Comparison of ENCODE assay signal across 25 cellular contexts in genomic region chr5:122721127-122721526, GRCh38. TPM values are rescaled to one million over a fixed set of nuclear protein-coding genes. Genes with fewer than 3 reads are reported as not detected.
DNase-seq lines count a peak whose midpoint lies in the region; ATAC-seq, FAIRE-seq and TF ChIP-seq lines count a peak whose summit lies in the region.
"Had no signal": no experiment of that assay in that cellular context is flagged by ENCODE, and none has a peak within 500 bp of the region (broad histone marks: within the 10 kb centered on the region; RNA-seq: fewer than 3 reads in every experiment).

No MANE protein-coding gene starts in this region.

- H3K79me2 ChIP-seq in K562 (ENCODE audit: control insufficient read depth, insufficient read depth, low read length): no peaks in the 10 kb centered on the region

- intact Hi-C loops in K562 (cut with micrococcal nuclease): no loop called here

- TF ChIP-seq RAD21 in K562 (CRISPR knock-in tag; conservative IDR thresholded peaks at IDR 0.05 in 1 of 2, IDR thresholded peaks at IDR 0.05 in 1 of 2): no peak

- no peak for TF ChIP-seq EP300 in K562 (IDR thresholded peaks at IDR 0.05; ENCODE audit: low read length)

- no peaks in the 10 kb centered on the region for H3K9me1 ChIP-seq in K562 (ENCODE audit: control insufficient read depth, insufficient read depth, low read length)

- H3K27ac Mint-ChIP-seq in stimulated activated memory B cell treated with anti-CD40 and anti-IgM and Interleukin-4, amounts not matched to agents 10 μg/mL and 1 μg/mL and 100 μg/mL, for 72 hours: peak overlapping the region; percentile 56
- no peak overlapping the region for H3K27ac Mint-ChIP-seq in activated T-cell treated with anti-CD3 and anti-CD28 coated beads, Interleukin-2, amount 50 U/mL, for 72 hours
- H3K27ac Mint-ChIP-seq: CD14-positive monocyte; CD4-positive, alpha-beta T cell; CD8-positive, alpha-beta memory T cell; GM23338; H9; HFFc6 had no signal

- H3K27ac ChIP-seq in HEK293 (ENCODE audit: extremely low read depth, low read depth, low read length) (no peak overlapping the region), K562 (ENCODE audit: extremely low read depth, low read depth, low read length) (no peak overlapping the region)
- H3K27ac ChIP-seq: A549; BLaER1 treated with 17β-estradiol and CSF1 and Interleukin-3, amounts not matched to agents 10 nM and 100 nM had no signal

- WGBS in K562 (ENCODE audit: insufficient coverage, low coverage, missing lambda C conversion rate): 0% methylated on average over 3 of the region's 3 CpGs

- no TSS peak for BruUV-seq in K562 (replicated peaks; lab: Mats Ljungman, UMichigan)

- in situ Hi-C loops in K562 (cut with MboI): no loop called here

- H3K4me1 ChIP-seq in HEK293 (ENCODE audit: control insufficient read depth, insufficient read depth, low read length) (0 out of 2 replicates have a peak, but pooled peaks cover 2% of the 10 kb centered on the region), K562 (replicated peaks in 1 of 2; ENCODE audit: control insufficient read depth in 2 of 2, insufficient read depth in 2 of 2, low read length in 2 of 2) (no peaks in the 10 kb centered on the region)
- H3K4me1 ChIP-seq: A549, BE2C had no signal

- no peak overlapping the region for H2AFZ ChIP-seq in K562 (ENCODE audit: low read depth, low read length)
- H2AFZ ChIP-seq: GM23338 had no signal

- H3K36me3 ChIP-seq in HEK293 (ENCODE audit: control insufficient read depth in 2 of 2, insufficient read depth in 1 of 2, low read length in 2 of 2) (no peaks in the 10 kb centered on the region), K562 (ENCODE audit: control insufficient read depth, insufficient read depth, low read length) (no peaks in the 10 kb centered on the region)
- H3K36me3 ChIP-seq: BE2C; BLaER1 treated with 17β-estradiol and CSF1 and Interleukin-3, amounts not matched to agents 10 nM and 100 nM had no signal

- H3K4me1 Mint-ChIP-seq in stimulated activated memory B cell treated with anti-CD40 and anti-IgM and Interleukin-4, amounts not matched to agents 10 μg/mL and 1 μg/mL and 100 μg/mL, for 72 hours: peaks cover 49% of the 10 kb centered on the region
- H3K4me1 Mint-ChIP-seq in activated T-cell treated with anti-CD3 and anti-CD28 coated beads, Interleukin-2, amount 50 U/mL, for 72 hours (ENCODE audit: low read depth): peaks cover 10% of the 10 kb centered on the region
- H3K4me1 Mint-ChIP-seq: CD8-positive, alpha-beta memory T cell had no signal

- DNase-seq in K562 (ENCODE audit: extremely low read depth in 1 of 4, low spot score in 3 of 4) (no peak), NCI-H524 (lab: John Stamatoyannopoulos, UW) (no peak), NOMO-1 (lab: John Stamatoyannopoulos, UW; ENCODE audit: unreplicated experiment in 2 of 2) (no peak)
- no peak for DNase-seq in activated T-cell treated with anti-CD3 and anti-CD28 coated beads, Interleukin-2, amount 50 U/mL, for 72 hours
- DNase-seq: 8988T; ACHN; AML-193; BE2C; CD4-positive, alpha-beta T cell; CD8-positive, alpha-beta memory T cell; DMS 273 treated with DMSO at 0.1 percent for 48 hours; DMS79; EL; GDM1; H9; HFFc6 had no signal

- no peak for ATAC-seq in K562
- ATAC-seq in stimulated activated memory B cell treated with anti-CD40 and anti-IgM and Interleukin-4, amounts not matched to agents 10 μg/mL and 1 μg/mL and 100 μg/mL, for 72 hours: no peak
- no peak for ATAC-seq in activated T-cell treated with anti-CD3 and anti-CD28 coated beads, Interleukin-2, amount 50 U/mL, for 72 hours (replicated peaks in 1 of 2)
- ATAC-seq: A549, GM23338, HCT116 had no signal

- no peaks in the 10 kb centered on the region for H4K20me1 ChIP-seq in K562 (replicated peaks; ENCODE audit: control insufficient read depth, insufficient read depth, low read length)
- H4K20me1 ChIP-seq: BLaER1 treated with 17β-estradiol and CSF1 and Interleukin-3, amounts not matched to agents 10 nM and 100 nM had no signal

- no peak for TF ChIP-seq POLR2A in K562 (conservative IDR thresholded peaks at IDR 0.05)

- H3K27me3 Mint-ChIP-seq in stimulated activated memory B cell treated with anti-CD40 and anti-IgM and Interleukin-4, amounts not matched to agents 10 μg/mL and 1 μg/mL and 100 μg/mL, for 72 hours: no peaks in the 10 kb centered on the region
- H3K27me3 Mint-ChIP-seq in activated T-cell treated with anti-CD3 and anti-CD28 coated beads, Interleukin-2, amount 50 U/mL, for 72 hours (ENCODE audit: low read depth): peaks cover 38% of the 10 kb centered on the region

- no peak for FAIRE-seq in K562 (lab: Jason Lieb, UNC)
- FAIRE-seq: A549, D721Med, GM12878 had no signal

- TF ChIP-seq CTCF in HEK293 (tag by site-specific recombination; IDR thresholded peaks at IDR 0.05) (no peak), K562 (IDR thresholded peaks at IDR 0.05 in 2 of 3, conservative IDR thresholded peaks at IDR 0.05 in 1 of 3; ENCODE audit: insufficient read depth in 2 of 3, low read depth in 1 of 3, low read length in 3 of 3) (no peak)

- no peaks in the 10 kb centered on the region for H3K9me3 ChIP-seq in HEK293 (ENCODE audit: control insufficient read depth, insufficient read depth, low read depth, low read length)
- H3K9me3 ChIP-seq in K562 (replicated peaks; ENCODE audit: control insufficient read depth, insufficient read depth, low read depth, low read length): no peaks in the 10 kb centered on the region
- H3K9me3 ChIP-seq: A549; BE2C; BLaER1 treated with 17β-estradiol and CSF1 and Interleukin-3, amounts not matched to agents 10 nM and 100 nM had no signal

- POLR2A ChIA-PET in HEK293 (lab: Yijun Ruan, JAX) (no interaction called here), K562 (lab: Yijun Ruan, JAX) (no interaction called here)

- H3K36me3 Mint-ChIP-seq in stimulated activated memory B cell treated with anti-CD40 and anti-IgM and Interleukin-4, amounts not matched to agents 10 μg/mL and 1 μg/mL and 100 μg/mL, for 72 hours: no peaks in the 10 kb centered on the region
- H3K36me3 Mint-ChIP-seq in activated T-cell treated with anti-CD3 and anti-CD28 coated beads, Interleukin-2, amount 50 U/mL, for 72 hours (ENCODE audit: insufficient read depth in 2 of 2): no peaks in the 10 kb centered on the region
- H3K36me3 Mint-ChIP-seq: CD14-positive monocyte had no signal

- no peak overlapping the region for H3K4me3 Mint-ChIP-seq in stimulated activated memory B cell treated with anti-CD40 and anti-IgM and Interleukin-4, amounts not matched to agents 10 μg/mL and 1 μg/mL and 100 μg/mL, for 72 hours
- no peak overlapping the region for H3K4me3 Mint-ChIP-seq in activated T-cell treated with anti-CD3 and anti-CD28 coated beads, Interleukin-2, amount 50 U/mL, for 72 hours
- H3K4me3 Mint-ChIP-seq: CD14-positive monocyte; CD4-positive, alpha-beta T cell; CD8-positive, alpha-beta memory T cell; GM23338; H9; HFFc6 had no signal

- CTCF ChIA-PET in HEK293 (lab: Yijun Ruan, JAX) (no interaction called here), K562 (lab: Yijun Ruan, JAX; ENCODE audit: low intra/inter-chr PET ratio) (no interaction called here)

- peaks cover 4 to 8% of the 10 kb centered on the region in 2 experiments; a peak in 3 of 5 replicates for H3K27me3 ChIP-seq in K562 (ENCODE audit: control insufficient read depth in 2 of 2, insufficient read depth in 2 of 2, low read length in 2 of 2)
- H3K27me3 ChIP-seq: BLaER1 treated with 17β-estradiol and CSF1 and Interleukin-3, amounts not matched to agents 10 nM and 100 nM had no signal

- no peak overlapping the region for H3K4me3 ChIP-seq in HEK293 (ENCODE audit: low read depth, low read length)
- no peak overlapping the region for H3K4me3 ChIP-seq in K562
- H3K4me3 ChIP-seq: A549; BLaER1 treated with 17β-estradiol and CSF1 and Interleukin-3, amounts not matched to agents 10 nM and 100 nM; GM12878; GM23338 had no signal

- no peak overlapping the region for H3K4me2 ChIP-seq in K562 (ENCODE audit: insufficient read depth, low read length)
- H3K4me2 ChIP-seq: A549, GM23338 had no signal

- peaks cover 3% of the 10 kb centered on the region for H3K9me3 Mint-ChIP-seq in stimulated activated memory B cell treated with anti-CD40 and anti-IgM and Interleukin-4, amounts not matched to agents 10 μg/mL and 1 μg/mL and 100 μg/mL, for 72 hours
- H3K9me3 Mint-ChIP-seq in activated T-cell treated with anti-CD3 and anti-CD28 coated beads, Interleukin-2, amount 50 U/mL, for 72 hours: peaks cover 0 to 2% of the 10 kb centered on the region in 2 donors
- H3K9me3 Mint-ChIP-seq: CD4-positive, alpha-beta T cell; CD8-positive, alpha-beta memory T cell; GM23338; H9; HFFc6 had no signal

- H3K9ac ChIP-seq in K562 (ENCODE audit: insufficient read depth in 1 of 2, low read depth in 2 of 2, low read length in 2 of 2): no peak overlapping the region
- H3K9ac ChIP-seq: BLaER1 treated with 17β-estradiol and CSF1 and Interleukin-3, amounts not matched to agents 10 nM and 100 nM had no signal

TF ChIP-seq in HEK293, 187 proteins besides CTCF, POLR2A, EP300 and RAD21 (continues in another document):
- TF ChIP-seq ZNF10 (tag by site-specific recombination; IDR thresholded peaks at IDR 0.05) (no peak), KLF1 (tag by site-specific recombination; IDR thresholded peaks at IDR 0.05) (no peak)

RNA-seq across cellular contexts. Expression of gene SNX2, which starts 53.8 kb away (rescaled TPM):
- total RNA-seq in K562 (2011; cell fraction: chromatin; rRNA removed; ENCODE audit: low replicate concordance): 18.3 and 43.6 TPM in 2 replicates
- total RNA-seq in K562 (2011; cell fraction: nucleolus; rRNA removed): 12.3 and 15.4 TPM in 2 replicates
- total RNA-seq in K562 (2011; cell fraction: nucleoplasm; rRNA removed): 22.5 and 28.0 TPM in 2 replicates
- total RNA-seq in K562 (2014; rRNA removed) (33.8 and 35.2 TPM in 2 replicates), K562 (2014; rRNA removed; fragmentation: Illumina TruSeq; extraction: Trizol) (67.4 and 75.9 TPM in 2 replicates), K562 (2015; rRNA removed; fragmentation: Illumina TruSeq; extraction: Trizol) (59.6 and 61.5 TPM in 2 replicates), K562 (2021) (43.6 and 45.8 TPM in 2 replicates)
- polyA plus RNA-seq in K562 (2011; rRNA removed) (60.8 and 61.9 TPM in 2 replicates), K562 (2014; fragmentation: Illumina TruSeq; extraction: Trizol) (50.3 and 58.1 TPM in 2 replicates), K562 (2014; fragmentation: Nextera tagmentation; extraction: Ambion mirVana) (10 to 100 TPM; 52.8 to 86.0 TPM), K562 (2014; rRNA removed) (45.2 and 47.6 TPM in 2 replicates)
- 10.6 and 21.0 TPM in 2 replicates for polyA plus RNA-seq in K562 (2011; cell fraction: cytosol; rRNA removed)
- 7.3 and 13.0 TPM in 2 replicates for polyA plus RNA-seq in K562 (2011; cell fraction: nucleus; rRNA removed)
- polyA plus RNA-seq in K562 (2012): 52.4 and 63.1 TPM in 2 replicates
- 66.4 and 76.5 TPM in 2 replicates for polyA minus RNA-seq in K562 (2011; rRNA and poly(A)+ RNA removed)
- polyA minus RNA-seq in K562 (2011; cell fraction: cytosol; rRNA and poly(A)+ RNA removed): 40.2 and 51.1 TPM in 2 replicates
- 17.9 and 41.4 TPM in 2 replicates for polyA minus RNA-seq in K562 (2011; cell fraction: nucleus; rRNA and poly(A)+ RNA removed)
- 10 to 100 TPM; 38.2 to 40.8 TPM for total RNA-seq in activated T-cell treated with anti-CD3 and anti-CD28 coated beads, Interleukin-2, amount 50 U/mL, for 72 hours
